Comparison of ENCODE assay signal across 27 cellular contexts in the genomic region with DNA sequence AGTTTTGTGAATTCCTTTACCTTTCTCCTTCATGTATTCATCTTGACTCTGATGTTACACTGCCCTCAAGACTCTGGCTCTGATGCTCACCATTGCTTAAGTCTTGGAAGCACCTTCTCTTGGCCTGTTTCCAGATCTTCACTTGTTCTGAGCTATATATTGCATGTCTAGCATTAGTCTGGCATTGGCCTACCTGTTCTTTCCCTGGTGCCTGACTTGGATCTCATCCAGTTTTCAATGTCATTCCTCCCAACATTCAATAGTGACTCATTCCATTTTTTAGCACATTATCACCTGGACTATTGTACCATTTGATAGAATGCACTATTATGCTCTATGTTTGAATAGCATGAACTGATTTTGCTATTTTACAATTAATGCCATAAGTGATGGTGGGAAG.
A peak's percentile ranks its signal among the peaks of the same experiment; 100 is the strongest.
DNase-seq lines count a peak whose midpoint lies in the region.
"Had no signal": no experiment of that assay in that cellular context is flagged by ENCODE, and none has a peak within 500 bp of the region (broad histone marks: within the 10 kb centered on the region; RNA-seq: fewer than 3 reads in every experiment).

No MANE protein-coding gene starts in this region.

- no peak overlapping the region for H3K27ac Mint-ChIP-seq in activated T-cell treated with anti-CD3 and anti-CD28 coated beads, Interleukin-2, amount 50 U/mL, for 24 hours
- H3K27ac Mint-ChIP-seq: activated CD4-positive, alpha-beta T cell treated with anti-CD3 and anti-CD28 coated beads, Interleukin-2, amount 10 ng/mL, durations not matched to agents 24 days and 14 days; activated naive CD8-positive, alpha-beta T cell treated with anti-CD3 and anti-CD28 coated beads, Interleukin-2, amount 10 ng/mL, durations not matched to agents 7 days and 5 days; CD14-positive monocyte; stimulated activated naive CD8-positive, alpha-beta T cell treated with anti-CD3 and anti-CD28 coated beads, Interleukin-15, Interleukin-2, amounts not matched to agents 100 ng/mL and 50 ng/mL, for 24 hours; T-cell; WTC11 had no signal

- peaks cover 2% of the 10 kb centered on the region for H3K4me1 Mint-ChIP-seq in activated T-cell treated with anti-CD3 and anti-CD28 coated beads, Interleukin-2, amount 50 U/mL, for 24 hours (ENCODE audit: low read depth)
- H3K4me1 Mint-ChIP-seq: activated CD4-positive, alpha-beta T cell treated with anti-CD3 and anti-CD28 coated beads, Interleukin-2, amount 10 ng/mL, durations not matched to agents 24 days and 14 days; activated naive CD8-positive, alpha-beta T cell treated with anti-CD3 and anti-CD28 coated beads, Interleukin-2, amount 10 ng/mL, durations not matched to agents 7 days and 5 days; neural crest cell; WTC11 had no signal

- peaks cover 1% of the 10 kb centered on the region for H3K36me3 Mint-ChIP-seq in activated T-cell treated with anti-CD3 and anti-CD28 coated beads, Interleukin-2, amount 50 U/mL, for 24 hours (ENCODE audit: low read depth)
- H3K36me3 Mint-ChIP-seq: activated naive CD8-positive, alpha-beta T cell treated with anti-CD3 and anti-CD28 coated beads, Interleukin-2, amount 10 ng/mL, durations not matched to agents 7 days and 5 days; CD14-positive monocyte; WTC11 had no signal

- peaks cover 6% of the 10 kb centered on the region for H3K9me3 Mint-ChIP-seq in activated T-cell treated with anti-CD3 and anti-CD28 coated beads, Interleukin-2, amount 50 U/mL, for 24 hours
- H3K9me3 Mint-ChIP-seq: activated CD4-positive, alpha-beta T cell treated with anti-CD3 and anti-CD28 coated beads, Interleukin-2, amount 10 ng/mL, durations not matched to agents 24 days and 14 days; neural crest cell; WTC11 had no signal

- no peak overlapping the region for H3K4me3 Mint-ChIP-seq in activated T-cell treated with anti-CD3 and anti-CD28 coated beads, Interleukin-2, amount 50 U/mL, for 24 hours
- H3K4me3 Mint-ChIP-seq: activated CD4-positive, alpha-beta T cell treated with anti-CD3 and anti-CD28 coated beads, Interleukin-2, amount 10 ng/mL, durations not matched to agents 24 days and 14 days; activated naive CD8-positive, alpha-beta T cell treated with anti-CD3 and anti-CD28 coated beads, Interleukin-2, amount 10 ng/mL, durations not matched to agents 7 days and 5 days; CD14-positive monocyte; neural crest cell; stimulated activated naive CD8-positive, alpha-beta T cell treated with anti-CD3 and anti-CD28 coated beads, Interleukin-15, Interleukin-2, amounts not matched to agents 100 ng/mL and 50 ng/mL, for 24 hours; T-cell; WTC11 had no signal

- DNase-seq in NCI-H2081 (lab: John Stamatoyannopoulos, UW): peak; percentile 2 to 24
- DNase-seq in NCI-H2081 treated with DMSO at 0.1 percent for 48 hours (lab: John Stamatoyannopoulos, UW): no peak
- peak; percentile 9 for DNase-seq in LoVo (ENCODE audit: low spot score)
- peak; percentile 47 for DNase-seq in RPMI8226
- peak; percentile 64 for DNase-seq in kidney tubule cell (ENCODE audit: low spot score)
- no peak for DNase-seq in activated T-cell treated with anti-CD3 and anti-CD28 coated beads, Interleukin-2, amount 50 U/mL, for 24 hours
- DNase-seq in NOMO-1 treated with DMSO at 0.1 percent for 48 hours (lab: John Stamatoyannopoulos, UW; ENCODE audit: unreplicated experiment): no peak
- DNase-seq in NCI-H774 (lab: John Stamatoyannopoulos, UW): no peak
- DNase-seq: activated CD4-positive, alpha-beta T cell treated with anti-CD3 and anti-CD28 coated beads, Interleukin-2, amount 10 ng/mL, durations not matched to agents 24 days and 14 days; activated CD8-positive, alpha-beta memory T cell treated with anti-CD3 and anti-CD28 coated beads for 24 hours; activated effector memory CD4-positive, alpha-beta T cell treated with anti-CD3 and anti-CD28 coated beads, Interleukin-2, amount 50 U/mL, for 16 hours; activated naive CD8-positive, alpha-beta T cell treated with anti-CD3 and anti-CD28 coated beads, Interleukin-2, amount 10 ng/mL, durations not matched to agents 7 days and 5 days; activated T-cell treated with anti-CD3 and anti-CD28 coated beads for 4 hours; aorta; colonic mucosa; effector CD4-positive, alpha-beta T cell; Karpas-422; left lung; mesendoderm; NCI-H1436 treated with DMSO at 0.1 percent for 48 hours; NCI-H2171 treated with DMSO at 0.1 percent for 48 hours; NCI-H524 treated with DMSO at 0.1 percent for 48 hours; T-cell had no signal

- no peaks in the 10 kb centered on the region for H3K27me3 Mint-ChIP-seq in activated T-cell treated with anti-CD3 and anti-CD28 coated beads, Interleukin-2, amount 50 U/mL, for 24 hours
- H3K27me3 Mint-ChIP-seq: activated CD4-positive, alpha-beta T cell treated with anti-CD3 and anti-CD28 coated beads, Interleukin-2, amount 10 ng/mL, durations not matched to agents 24 days and 14 days; activated naive CD8-positive, alpha-beta T cell treated with anti-CD3 and anti-CD28 coated beads, Interleukin-2, amount 10 ng/mL, durations not matched to agents 7 days and 5 days; stimulated activated naive CD8-positive, alpha-beta T cell treated with anti-CD3 and anti-CD28 coated beads, Interleukin-15, Interleukin-2, amounts not matched to agents 100 ng/mL and 50 ng/mL, for 24 hours; T-cell had no signal

Comparison
In these comparisons a context has a peak if more than half of its experiments do, and no peak if none do; other contexts are left out.
1. DNase-seq: peak in NCI-H2081 (2 of 2), LoVo (single experiment), RPMI8226 (single experiment) and kidney tubule cell (single experiment); none in NCI-H2081 treated with DMSO at 0.1 percent for 48 hours (single experiment), activated T-cell treated with anti-CD3 and anti-CD28 coated beads, Interleukin-2, amount 50 U/mL, for 24 hours (single experiment), NOMO-1 treated with DMSO at 0.1 percent for 48 hours (single experiment) and NCI-H774 (single experiment).